In the genomic region with DNA sequence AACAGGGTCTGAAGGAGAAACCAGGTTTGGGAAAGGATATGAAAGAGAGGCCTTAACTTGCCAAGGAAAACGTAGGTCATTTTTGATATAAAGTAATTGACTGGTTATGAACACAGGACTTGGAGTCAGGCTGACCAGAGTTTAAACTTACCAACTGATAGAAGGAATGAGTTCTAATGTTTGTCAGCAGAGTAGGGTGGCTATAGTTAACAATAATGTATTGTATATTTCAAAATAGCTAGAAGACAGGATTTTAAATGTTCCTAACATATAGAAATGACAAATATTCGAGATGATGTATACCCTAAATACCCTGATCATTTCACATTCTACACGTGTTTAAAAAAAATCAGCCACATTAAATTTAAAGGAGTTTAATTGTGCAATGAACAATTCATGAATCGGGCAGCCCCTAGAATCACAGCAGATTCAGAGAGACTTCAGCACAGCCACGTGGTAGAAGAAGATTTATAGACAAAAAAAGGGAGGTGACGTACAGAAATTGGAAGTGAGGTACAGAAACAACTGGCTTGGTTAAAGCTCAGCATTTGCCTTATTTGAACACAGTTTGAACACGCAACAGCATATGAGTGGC, we compare ENCODE assay signal across 1 cellular context.
TF ChIP-seq lines count a peak whose summit lies in the region.

No MANE protein-coding gene starts in this region.

TF ChIP-seq in GM12878, 131 proteins besides CTCF, POLR2A, EP300 and RAD21:
- no peak for TF ChIP-seq ZNF622 (IDR thresholded peaks at IDR 0.05)
- TF ChIP-seq RFX5 (IDR thresholded peaks at IDR 0.05; ENCODE audit: low read depth, low read length) = no peak
- no peak for TF ChIP-seq NFXL1 (IDR thresholded peaks at IDR 0.05; ENCODE audit: borderline replicate concordance)
- no peak for TF ChIP-seq CBX5 (IDR thresholded peaks at IDR 0.05; ENCODE audit: low read depth)
- TF ChIP-seq, protein P1, sequence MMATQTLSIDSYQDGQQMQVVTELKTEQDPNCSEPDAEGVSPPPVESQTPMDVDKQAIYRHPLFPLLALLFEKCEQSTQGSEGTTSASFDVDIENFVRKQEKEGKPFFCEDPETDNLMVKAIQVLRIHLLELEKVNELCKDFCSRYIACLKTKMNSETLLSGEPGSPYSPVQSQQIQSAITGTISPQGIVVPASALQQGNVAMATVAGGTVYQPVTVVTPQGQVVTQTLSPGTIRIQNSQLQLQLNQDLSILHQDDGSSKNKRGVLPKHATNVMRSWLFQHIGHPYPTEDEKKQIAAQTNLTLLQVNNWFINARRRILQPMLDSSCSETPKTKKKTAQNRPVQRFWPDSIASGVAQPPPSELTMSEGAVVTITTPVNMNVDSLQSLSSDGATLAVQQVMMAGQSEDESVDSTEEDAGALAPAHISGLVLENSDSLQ (IDR thresholded peaks at IDR 0.05) = no peak
- TF ChIP-seq, protein P2, sequence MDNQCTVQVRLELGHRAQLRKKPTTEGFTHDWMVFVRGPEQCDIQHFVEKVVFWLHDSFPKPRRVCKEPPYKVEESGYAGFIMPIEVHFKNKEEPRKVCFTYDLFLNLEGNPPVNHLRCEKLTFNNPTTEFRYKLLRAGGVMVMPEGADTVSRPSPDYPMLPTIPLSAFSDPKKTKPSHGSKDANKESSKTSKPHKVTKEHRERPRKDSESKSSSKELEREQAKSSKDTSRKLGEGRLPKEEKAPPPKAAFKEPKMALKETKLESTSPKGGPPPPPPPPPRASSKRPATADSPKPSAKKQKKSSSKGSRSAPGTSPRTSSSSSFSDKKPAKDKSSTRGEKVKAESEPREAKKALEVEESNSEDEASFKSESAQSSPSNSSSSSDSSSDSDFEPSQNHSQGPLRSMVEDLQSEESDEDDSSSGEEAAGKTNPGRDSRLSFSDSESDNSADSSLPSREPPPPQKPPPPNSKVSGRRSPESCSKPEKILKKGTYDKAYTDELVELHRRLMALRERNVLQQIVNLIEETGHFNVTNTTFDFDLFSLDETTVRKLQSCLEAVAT (IDR thresholded peaks at IDR 0.05) = 0 out of 2 replicates have a peak, but pooled peaks have one; percentile 2
- TF ChIP-seq NFIC (IDR thresholded peaks at IDR 0.05; ENCODE audit: low read depth, low read length) = no peak
- TF ChIP-seq, protein P3, sequence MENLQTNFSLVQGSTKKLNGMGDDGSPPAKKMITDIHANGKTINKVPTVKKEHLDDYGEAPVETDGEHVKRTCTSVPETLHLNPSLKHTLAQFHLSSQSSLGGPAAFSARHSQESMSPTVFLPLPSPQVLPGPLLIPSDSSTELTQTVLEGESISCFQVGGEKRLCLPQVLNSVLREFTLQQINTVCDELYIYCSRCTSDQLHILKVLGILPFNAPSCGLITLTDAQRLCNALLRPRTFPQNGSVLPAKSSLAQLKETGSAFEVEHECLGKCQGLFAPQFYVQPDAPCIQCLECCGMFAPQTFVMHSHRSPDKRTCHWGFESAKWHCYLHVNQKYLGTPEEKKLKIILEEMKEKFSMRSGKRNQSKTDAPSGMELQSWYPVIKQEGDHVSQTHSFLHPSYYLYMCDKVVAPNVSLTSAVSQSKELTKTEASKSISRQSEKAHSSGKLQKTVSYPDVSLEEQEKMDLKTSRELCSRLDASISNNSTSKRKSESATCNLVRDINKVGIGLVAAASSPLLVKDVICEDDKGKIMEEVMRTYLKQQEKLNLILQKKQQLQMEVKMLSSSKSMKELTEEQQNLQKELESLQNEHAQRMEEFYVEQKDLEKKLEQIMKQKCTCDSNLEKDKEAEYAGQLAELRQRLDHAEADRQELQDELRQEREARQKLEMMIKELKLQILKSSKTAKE (IDR thresholded peaks at IDR 0.05; ENCODE audit: low read depth, poor library complexity, severe bottlenecking) = peak; percentile 7
- TF ChIP-seq CHD1 (IDR thresholded peaks at IDR 0.05; ENCODE audit: low read depth, low read length) = no peak
- TF ChIP-seq PAX8 (IDR thresholded peaks at IDR 0.05) = 0 out of 2 replicates have a peak, but pooled peaks have one; percentile 30
- peak; percentile 0; the same call in 1 of the 2 replicates for TF ChIP-seq IRF4 (IDR thresholded peaks at IDR 0.05; ENCODE audit: low read depth, low read length)
- TF ChIP-seq, protein P4, sequence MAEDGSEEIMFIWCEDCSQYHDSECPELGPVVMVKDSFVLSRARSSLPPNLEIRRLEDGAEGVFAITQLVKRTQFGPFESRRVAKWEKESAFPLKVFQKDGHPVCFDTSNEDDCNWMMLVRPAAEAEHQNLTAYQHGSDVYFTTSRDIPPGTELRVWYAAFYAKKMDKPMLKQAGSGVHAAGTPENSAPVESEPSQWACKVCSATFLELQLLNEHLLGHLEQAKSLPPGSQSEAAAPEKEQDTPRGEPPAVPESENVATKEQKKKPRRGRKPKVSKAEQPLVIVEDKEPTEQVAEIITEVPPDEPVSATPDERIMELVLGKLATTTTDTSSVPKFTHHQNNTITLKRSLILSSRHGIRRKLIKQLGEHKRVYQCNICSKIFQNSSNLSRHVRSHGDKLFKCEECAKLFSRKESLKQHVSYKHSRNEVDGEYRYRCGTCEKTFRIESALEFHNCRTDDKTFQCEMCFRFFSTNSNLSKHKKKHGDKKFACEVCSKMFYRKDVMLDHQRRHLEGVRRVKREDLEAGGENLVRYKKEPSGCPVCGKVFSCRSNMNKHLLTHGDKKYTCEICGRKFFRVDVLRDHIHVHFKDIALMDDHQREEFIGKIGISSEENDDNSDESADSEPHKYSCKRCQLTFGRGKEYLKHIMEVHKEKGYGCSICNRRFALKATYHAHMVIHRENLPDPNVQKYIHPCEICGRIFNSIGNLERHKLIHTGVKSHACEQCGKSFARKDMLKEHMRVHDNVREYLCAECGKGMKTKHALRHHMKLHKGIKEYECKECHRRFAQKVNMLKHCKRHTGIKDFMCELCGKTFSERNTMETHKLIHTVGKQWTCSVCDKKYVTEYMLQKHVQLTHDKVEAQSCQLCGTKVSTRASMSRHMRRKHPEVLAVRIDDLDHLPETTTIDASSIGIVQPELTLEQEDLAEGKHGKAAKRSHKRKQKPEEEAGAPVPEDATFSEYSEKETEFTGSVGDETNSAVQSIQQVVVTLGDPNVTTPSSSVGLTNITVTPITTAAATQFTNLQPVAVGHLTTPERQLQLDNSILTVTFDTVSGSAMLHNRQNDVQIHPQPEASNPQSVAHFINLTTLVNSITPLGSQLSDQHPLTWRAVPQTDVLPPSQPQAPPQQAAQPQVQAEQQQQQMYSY (CRISPR knock-in tag; IDR thresholded peaks at IDR 0.05) = no peak
